ENCODE assay signal across 19 cellular contexts in the genomic region with DNA sequence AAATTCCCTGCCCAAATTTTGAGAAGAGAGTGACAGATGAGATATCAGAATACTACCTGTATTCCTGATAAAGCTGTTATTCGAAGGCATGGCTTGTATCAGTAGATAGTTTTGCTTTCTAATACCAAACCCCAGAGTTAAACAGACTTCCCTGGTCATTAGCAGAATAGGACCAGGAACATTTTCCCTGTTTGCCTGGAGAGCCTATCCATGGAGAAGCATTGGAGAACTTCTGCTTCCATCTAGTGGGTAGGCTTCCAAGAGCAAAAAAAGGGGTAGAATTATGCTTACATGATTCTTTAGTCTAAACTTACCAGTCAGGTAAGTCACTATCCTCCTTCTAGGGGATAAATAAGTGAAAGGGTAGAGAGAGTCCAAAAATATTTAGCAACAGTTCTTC. TPM values are rescaled to one million over a fixed set of nuclear protein-coding genes. Genes with fewer than 3 reads are reported as not detected.
"Had no signal": no experiment of that assay in that cellular context is flagged by ENCODE, and none has a peak within 500 bp of the region (broad histone marks: within the 10 kb centered on the region; RNA-seq: fewer than 3 reads in every experiment).

No MANE protein-coding gene starts in this region.

- H3K27ac ChIP-seq: coronary artery, dorsolateral prefrontal cortex, gastrocnemius medialis, neutrophil, psoas muscle, skin epidermis, stomach had no signal

- H3K4me3 ChIP-seq: coronary artery, dorsolateral prefrontal cortex, gastrocnemius medialis, heart right ventricle, mucosa of descending colon, psoas muscle, sigmoid colon, skin epidermis, stomach had no signal

- H3K36me3 ChIP-seq: gastrocnemius medialis, heart right ventricle, stomach had no signal

- FAIRE-seq: urothelium cell line had no signal

- H3K9me3 ChIP-seq: gastrocnemius medialis, mucosa of descending colon, neutrophil, psoas muscle, sigmoid colon, stomach had no signal

- ATAC-seq: esophagus mucosa, gastrocnemius medialis, psoas muscle had no signal

- DNase-seq: dorsolateral prefrontal cortex; effector CD8-positive, alpha-beta T cell; gastrocnemius medialis; heart right ventricle; islet precursor cell; mammary epithelial cell; mucosa of descending colon; naive thymus-derived CD8-positive, alpha-beta T cell; psoas muscle; retina; sigmoid colon; stimulated activated CD4-positive, alpha-beta T cell treated with anti-CD3 and anti-CD28 coated beads, Interleukin-12 subunit alpha, Interleukin-12 subunit beta, amount 100 ng/mL, for 4 hours; stimulated activated naive CD4-positive, alpha-beta T cell; stomach had no signal

- H3K4me1 ChIP-seq: gastrocnemius medialis, psoas muscle had no signal

- H3K27me3 ChIP-seq: dorsolateral prefrontal cortex, gastrocnemius medialis, heart right ventricle, neutrophil, sigmoid colon, stomach had no signal

RNA-seq across cellular contexts. Expression of a gene that starts 14.2 kb away (rescaled TPM):
- total RNA-seq: mammary epithelial cell had no signal
